Comparison of ENCODE assay signal across 8 cellular contexts in genomic region chr19:31705656-31706055, GRCh38.
"Had no signal": no experiment of that assay in that cellular context is flagged by ENCODE, and none has a peak within 500 bp of the region (broad histone marks: within the 10 kb centered on the region; RNA-seq: fewer than 3 reads in every experiment).

No MANE protein-coding gene starts in this region.

- H3K9me3 Mint-ChIP-seq: GM23338 had no signal

- H3K4me3 ChIP-seq: GM23248, GM23338, HAP-1 had no signal

- H3K27ac Mint-ChIP-seq: GM23338, H9, HFFc6 had no signal

- H3K4me1 Mint-ChIP-seq: GM23338, H9 had no signal

- H3K4me3 Mint-ChIP-seq: GM23338, H9, HFFc6 had no signal

- H3K9me3 ChIP-seq: HAP-1 had no signal

- H3K27ac ChIP-seq: GM23248 had no signal

- DNase-seq: GM23248, GOT3, H7, H9, HCEC 1CT, HFFc6 had no signal

- H3K4me1 ChIP-seq: HAP-1 had no signal

- H3K36me3 ChIP-seq: HAP-1 had no signal
